ENCODE assay signal across 23 cellular contexts in genomic region chr5:173075137-173075868, GRCh38. TPM values are rescaled to one million over a fixed set of nuclear protein-coding genes. Genes with fewer than 3 reads are reported as not detected.
DNase-seq lines count a peak whose midpoint lies in the region; ATAC-seq and TF ChIP-seq lines count a peak whose summit lies in the region.
"Had no signal": no experiment of that assay in that cellular context is flagged by ENCODE, and none has a peak within 500 bp of the region (broad histone marks: within the 10 kb centered on the region; RNA-seq: fewer than 3 reads in every experiment).

No MANE protein-coding gene starts in this region.

- ATAC-seq in CD4-positive, alpha-beta T cell (ENCODE audit: poor library complexity), result no peak
- ATAC-seq: GM12878, GM23338, HCT116, Panc1, Right ventricle myocardium inferior had no signal

- H3K4me1 ChIP-seq in endodermal cell (ENCODE audit: control insufficient read depth, insufficient read depth, low read length), result peaks cover under 1% of the 10 kb centered on the region
- H3K4me1 ChIP-seq: BLaER1 had no signal

- H3K4me3 ChIP-seq in epithelial cell of esophagus (ENCODE audit: low read length) (no peak overlapping the region), endodermal cell (ENCODE audit: low read length) (no peak overlapping the region)
- H3K4me3 ChIP-seq: BLaER1, GM12878, GM23338, MG63 had no signal

- intact Hi-C loops in CD4-positive, alpha-beta T cell (cut with DNase I, micrococcal nuclease), result no loop called here

- POLR2A ChIA-PET in CD4-positive, alpha-beta T cell (lab: Charles Lee), result no interaction called here

- peak; percentile 6 for DNase-seq in NCI-H2107 treated with DMSO at 0.1 percent for 48 hours (lab: John Stamatoyannopoulos, UW; ENCODE audit: unreplicated experiment)
- no peak for DNase-seq in NCI-H2107 (lab: John Stamatoyannopoulos, UW)
- DNase-seq in CD4-positive, alpha-beta T cell, result no peak
- peak; percentile 8 for DNase-seq in NCI-H69 (lab: John Stamatoyannopoulos, UW)
- peak; percentile 33 for DNase-seq in epithelial cell of esophagus (ENCODE audit: low read depth)
- DNase-seq in endodermal cell, result no peak
- no peak for DNase-seq in AML-193 (lab: John Stamatoyannopoulos, UW)
- no peak for DNase-seq in NCI-H345 treated with DMSO at 0.1 percent for 48 hours (lab: John Stamatoyannopoulos, UW; ENCODE audit: unreplicated experiment)
- DNase-seq: 8988T; CD8-positive, alpha-beta memory T cell; GDM1; MG63; NCI-H1092; NCI-H146; NCI-H510A; NCI-H82 had no signal

- no peaks in the 10 kb centered on the region for H3K9me3 Mint-ChIP-seq in CD4-positive, alpha-beta T cell
- H3K9me3 Mint-ChIP-seq in endodermal cell, result peaks cover 8% of the 10 kb centered on the region
- H3K9me3 Mint-ChIP-seq: GM23338 had no signal

- H3K27me3 Mint-ChIP-seq in CD4-positive, alpha-beta T cell, result no peaks in the 10 kb centered on the region
- H3K27me3 Mint-ChIP-seq in endodermal cell (ENCODE audit: insufficient read depth), result no peaks in the 10 kb centered on the region
- H3K27me3 Mint-ChIP-seq: CD8-positive, alpha-beta memory T cell had no signal

- no peak overlapping the region for H3K27ac ChIP-seq in CD4-positive, alpha-beta T cell (ENCODE audit: low read depth, low read length)
- no peak overlapping the region for H3K27ac ChIP-seq in endodermal cell (ENCODE audit: low read depth, low read length)
- H3K27ac ChIP-seq: BLaER1, KMS-11 had no signal

- H3K27me3 ChIP-seq in CD4-positive, alpha-beta T cell (ENCODE audit: control insufficient read depth, insufficient read depth, low read length), result no peaks in the 10 kb centered on the region
- no peaks in the 10 kb centered on the region for H3K27me3 ChIP-seq in endodermal cell (ENCODE audit: control insufficient read depth, insufficient read depth, low read length, poor library complexity, severe bottlenecking)
- H3K27me3 ChIP-seq: BLaER1, MG63 had no signal

- CTCF ChIA-PET in CD4-positive, alpha-beta T cell (lab: Charles Lee), result no interaction called here

- no peak overlapping the region for H3K9ac ChIP-seq in endodermal cell (ENCODE audit: extremely low read depth, low read length, poor library complexity, severe bottlenecking)
- H3K9ac ChIP-seq: BLaER1, KMS-11 had no signal

- H3K27ac Mint-ChIP-seq in CD4-positive, alpha-beta T cell, result peak overlapping the region; percentile 20
- no peak overlapping the region for H3K27ac Mint-ChIP-seq in endodermal cell
- H3K27ac Mint-ChIP-seq: GM23338 had no signal

- H3K36me3 Mint-ChIP-seq in CD4-positive, alpha-beta T cell (ENCODE audit: low read depth), result peaks cover 43% of the 10 kb centered on the region
- peaks cover 2% of the 10 kb centered on the region for H3K36me3 Mint-ChIP-seq in endodermal cell (ENCODE audit: low read depth)

- no peaks in the 10 kb centered on the region for H3K36me3 ChIP-seq in endodermal cell (ENCODE audit: control insufficient read depth, insufficient read depth, low read length)
- H3K36me3 ChIP-seq: BLaER1, MG63 had no signal

- no peak overlapping the region for H3K4me3 Mint-ChIP-seq in CD4-positive, alpha-beta T cell
- H3K4me3 Mint-ChIP-seq in endodermal cell, result no peak overlapping the region
- H3K4me3 Mint-ChIP-seq: GM23338 had no signal

- TF ChIP-seq CTCF in CD4-positive, alpha-beta T cell (IDR thresholded peaks at IDR 0.05), result no peak
- TF ChIP-seq CTCF in epithelial cell of esophagus (IDR thresholded peaks at IDR 0.05; ENCODE audit: insufficient read depth, low read depth, low read length, missing control alignments) (no peak), endodermal cell (conservative IDR thresholded peaks at IDR 0.05) (no peak)

- no peaks in the 10 kb centered on the region for H3K9me3 ChIP-seq in CD4-positive, alpha-beta T cell (ENCODE audit: control insufficient read depth, low read length)
- H3K9me3 ChIP-seq in endodermal cell (ENCODE audit: control insufficient read depth, low read length), result no peaks in the 10 kb centered on the region
- H3K9me3 ChIP-seq: BLaER1 had no signal

- peaks cover 69% of the 10 kb centered on the region for H3K4me1 Mint-ChIP-seq in CD4-positive, alpha-beta T cell (ENCODE audit: low read depth)
- peaks cover 5% of the 10 kb centered on the region for H3K4me1 Mint-ChIP-seq in endodermal cell
- H3K4me1 Mint-ChIP-seq: GM23338 had no signal

- 79 to 89% methylated on average over 4 to 5 of the region's 5 CpGs for WGBS in endodermal cell (ENCODE audit: insufficient coverage in 1 of 2, insufficient read length in 1 of 2), 2 experiments

RNA-seq across cellular contexts. Expression of gene CREBRF, which starts 19.2 kb away (rescaled TPM):
- 10 to 100 TPM; 92.7 to 99.6 TPM for total RNA-seq in CD4-positive, alpha-beta T cell
- total RNA-seq in endodermal cell, result 10 to 100 TPM; 12.2 to 12.7 TPM
- 10.2 TPM for polyA plus RNA-seq in endodermal cell (2013, experiment 1 of 2)
- 7.8 TPM for polyA plus RNA-seq in endodermal cell (2013, experiment 2 of 2)

Comparison
In these comparisons a context has a peak if more than half of its experiments do, and no peak if none do; other contexts are left out.
1. DNase-seq: peak in NCI-H2107 treated with DMSO at 0.1 percent for 48 hours (single experiment), NCI-H69 (single experiment) and epithelial cell of esophagus (single experiment); none in NCI-H2107 (single experiment), CD4-positive, alpha-beta T cell (0 of 10), endodermal cell (single experiment), AML-193 (0 of 2) and NCI-H345 treated with DMSO at 0.1 percent for 48 hours (single experiment).
2. RNA of gene CREBRF, which starts 19.2 kb away (total RNA-seq): 92.7 to 99.6 TPM in CD4-positive, alpha-beta T cell; 12.2 to 12.7 TPM in endodermal cell; every median in the first group is over 4 times any median in the second.